Comparison of ENCODE assay signal across 10 cellular contexts in the genomic region with DNA sequence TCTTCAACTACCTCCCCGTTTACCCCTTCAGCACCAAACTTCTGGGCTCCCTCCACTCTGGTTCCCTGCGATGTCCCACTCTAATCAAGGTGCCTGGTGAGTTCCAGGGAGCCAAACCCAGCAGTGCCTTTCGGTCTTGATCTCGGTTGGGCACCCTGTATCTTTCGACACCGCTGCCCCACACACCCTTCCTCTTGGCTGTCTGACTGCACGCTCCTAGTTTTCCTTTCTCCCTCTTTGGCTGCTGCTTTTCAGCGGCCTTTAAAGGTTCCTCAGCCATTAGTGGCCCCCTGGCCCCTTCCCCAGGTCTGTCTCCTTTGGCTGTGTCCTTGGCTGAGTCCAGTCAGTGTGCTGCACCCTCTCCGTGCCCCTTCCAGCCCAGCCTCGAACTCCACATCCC. TPM values are rescaled to one million over a fixed set of nuclear protein-coding genes. Genes with fewer than 3 reads are reported as not detected.
DNase-seq lines count a peak whose midpoint lies in the region; ATAC-seq and TF ChIP-seq lines count a peak whose summit lies in the region.
"Had no signal": no experiment of that assay in that cellular context is flagged by ENCODE, and none has a peak within 500 bp of the region (broad histone marks: within the 10 kb centered on the region; RNA-seq: fewer than 3 reads in every experiment).

No MANE protein-coding gene starts in this region.

- TF ChIP-seq CTCF in LNCaP clone FGC (IDR thresholded peaks at IDR 0.05; ENCODE audit: control insufficient read depth, extremely low read depth, insufficient read depth) (no peak), neural cell (IDR thresholded peaks at IDR 0.05; ENCODE audit: poor library complexity, severe bottlenecking) (no peak)

- H3K27ac ChIP-seq in neural cell (ENCODE audit: low read length) = no peak overlapping the region

- no peak for TF ChIP-seq RAD21 in neural cell (conservative IDR thresholded peaks at IDR 0.05)

- H3K9ac ChIP-seq in endocrine pancreas (ENCODE audit: control insufficient read depth, insufficient read depth, low read length) (peak overlapping the region; percentile 65), neural cell (ENCODE audit: low read length) (no peak overlapping the region)

- no peaks in the 10 kb centered on the region for H4K20me1 ChIP-seq in neural cell (ENCODE audit: insufficient read depth)

- peak; percentile 25 for DNase-seq in AG08395 (ENCODE audit: low spot score)
- no peak for DNase-seq in LNCaP clone FGC (ENCODE audit: low read depth)
- no peak for DNase-seq in NCI-H1417 (lab: John Stamatoyannopoulos, UW)
- no peak for DNase-seq in NAMALWA (ENCODE audit: low spot score)
- DNase-seq: activated gamma-delta T cell treated with Interleukin-2 at 50 U/mL for 16 hours, NCI-H774 had no signal

- H3K4me3 ChIP-seq in LNCaP clone FGC (ENCODE audit: low read depth, low read length) (peak overlapping the region; percentile 62; the same call in 1 of the 2 replicates), endocrine pancreas (ENCODE audit: control insufficient read depth, insufficient read depth, low read length) (no peak overlapping the region), neural cell (ENCODE audit: low read length) (peak overlapping the region; percentile 66)

- H3K36me3 ChIP-seq in endocrine pancreas (ENCODE audit: control insufficient read depth, insufficient read depth, low read length) (peaks cover 2% of the 10 kb centered on the region), neural cell (ENCODE audit: insufficient read depth, low read length) (no peaks in the 10 kb centered on the region)

- no peak for TF ChIP-seq EP300 in neural cell (conservative IDR thresholded peaks at IDR 0.05; ENCODE audit: poor library complexity, severe bottlenecking)

- no peaks in the 10 kb centered on the region for H3K9me3 ChIP-seq in endocrine pancreas (ENCODE audit: control insufficient read depth, low read length)
- H3K9me3 ChIP-seq in neural cell (ENCODE audit: low read length) = no peaks in the 10 kb centered on the region

- H3K27me3 ChIP-seq in endocrine pancreas (ENCODE audit: control insufficient read depth, insufficient read depth, low read length) (no peaks in the 10 kb centered on the region), neural cell (ENCODE audit: insufficient read depth, low read depth, low read length) (no peaks in the 10 kb centered on the region)

- no peaks in the 10 kb centered on the region for H3K79me2 ChIP-seq in neural cell (replicated peaks; ENCODE audit: insufficient read depth, low read length)

- no peak overlapping the region for H3K4me2 ChIP-seq in neural cell (ENCODE audit: low read length)

- no peak for ATAC-seq in GM21576 (IDR thresholded peaks at IDR 0.05; ENCODE audit: unreplicated experiment)
- no peak for ATAC-seq in HG03469 (IDR thresholded peaks at IDR 0.05; ENCODE audit: unreplicated experiment)

- H3K9me2 ChIP-seq in neural cell (ENCODE audit: insufficient read depth, low read length) = no peaks in the 10 kb centered on the region

- H3F3A ChIP-seq in neural cell (ENCODE audit: insufficient read depth, low read length, poor library complexity, severe bottlenecking) = no peaks in the 10 kb centered on the region

- H2AFZ ChIP-seq in neural cell (ENCODE audit: low read depth, low read length) = no peak overlapping the region

- H3K4me1 ChIP-seq in endocrine pancreas (ENCODE audit: control insufficient read depth, insufficient read depth, low read length) = no peaks in the 10 kb centered on the region

TF ChIP-seq in neural cell, 6 proteins besides CTCF, POLR2A, EP300 and RAD21:
- TF ChIP-seq TAF1 (IDR thresholded peaks at IDR 0.05; ENCODE audit: low read depth) = no peak
- no peak for TF ChIP-seq REST (IDR thresholded peaks at IDR 0.05; ENCODE audit: borderline replicate concordance)
- no peak for TF ChIP-seq EZH2 (IDR thresholded peaks at IDR 0.05; ENCODE audit: borderline replicate concordance, insufficient read depth, low read length, poor library complexity, severe bottlenecking)
- no peak for TF ChIP-seq SMC3 (conservative IDR thresholded peaks at IDR 0.05; ENCODE audit: poor library complexity)
- TF ChIP-seq MXI1 (conservative IDR thresholded peaks at IDR 0.05; ENCODE audit: poor library complexity, severe bottlenecking) = no peak
- TF ChIP-seq POLR2AphosphoS5 (IDR thresholded peaks at IDR 0.05) = no peak

RNA-seq across cellular contexts. Expression of gene TTLL3, which starts 0.8 kb away (rescaled TPM):
- 47.6 and 78.3 TPM in 2 replicates for polyA plus RNA-seq in neural cell
- polyA minus RNA-seq in neural cell = 23.4 and 24.6 TPM in 2 replicates

RNA-seq across cellular contexts. Expression of gene ARPC4, which starts 18.0 kb away (rescaled TPM):
- 179 and 188 TPM in 2 replicates for polyA plus RNA-seq in neural cell
- polyA minus RNA-seq in neural cell = 133 and 144 TPM in 2 replicates

RNA-seq across cellular contexts. Expression of gene TADA3, which starts 18.6 kb away (rescaled TPM):
- polyA plus RNA-seq in neural cell = 55.4 and 64.0 TPM in 2 replicates
- polyA minus RNA-seq in neural cell = 36.5 and 39.1 TPM in 2 replicates

RNA-seq across cellular contexts. Expression of gene RPUSD3, which starts 33.0 kb away (rescaled TPM):
- polyA plus RNA-seq in neural cell = 35.2 TPM in 2 replicates
- polyA minus RNA-seq in neural cell = 24.3 and 26.8 TPM in 2 replicates

RNA-seq across cellular contexts. Expression of gene CAMK1, which starts 41.1 kb away (rescaled TPM):
- polyA plus RNA-seq in neural cell = 18.7 and 21.3 TPM in 2 replicates
- polyA minus RNA-seq in neural cell = 6.1 and 12.4 TPM in 2 replicates
